9 cellular contexts compared by ENCODE assay signal in the genomic region with DNA sequence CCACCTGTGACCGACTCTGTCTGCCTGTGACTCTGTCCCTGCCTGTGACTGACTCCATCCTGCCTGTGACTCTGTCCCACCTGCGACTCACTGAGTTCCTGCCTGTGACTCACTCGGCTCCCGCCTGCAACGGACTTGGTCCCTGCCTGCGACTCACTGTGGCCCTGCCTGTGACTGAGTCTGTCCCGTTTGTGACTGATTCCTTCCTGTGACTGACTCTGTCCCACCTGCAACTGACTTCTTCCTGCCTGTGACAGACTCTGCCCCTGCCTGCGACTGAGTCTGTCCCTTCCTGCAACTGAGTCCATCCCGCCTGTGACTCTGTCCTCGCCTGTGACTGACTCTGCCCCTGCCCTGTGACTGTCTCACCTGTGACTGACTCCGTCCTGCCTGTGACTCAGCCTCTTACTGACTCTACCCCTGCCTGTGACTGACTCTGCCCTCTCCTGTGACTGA. TPM values are rescaled to one million over a fixed set of nuclear protein-coding genes. Genes with fewer than 3 reads are reported as not detected.
DNase-seq lines count a peak whose midpoint lies in the region; TF ChIP-seq lines count a peak whose summit lies in the region.
"Had no signal": no experiment of that assay in that cellular context is flagged by ENCODE, and none has a peak within 500 bp of the region (broad histone marks: within the 10 kb centered on the region; RNA-seq: fewer than 3 reads in every experiment).

No MANE protein-coding gene starts in this region.

- peak in 1 of 5 donors; percentile 53 for DNase-seq in CD4-positive, alpha-beta memory T cell
- DNase-seq in T1000 (lab: John Stamatoyannopoulos, UW) (peak; percentile 29), colonic mucosa (peak; percentile 32), NCI-H1694 treated with DMSO at 0.1 percent for 48 hours (lab: John Stamatoyannopoulos, UW) (no peak), lower leg skin (ENCODE audit: low spot score in 2 of 2) (no peak), NCI-H226 (no peak), SIG-M5 treated with dmso at 0.1 percent for 504 hours (lab: John Stamatoyannopoulos, UW; ENCODE audit: unreplicated experiment) (no peak)
- DNase-seq in stimulated activated CD4-positive, alpha-beta T cell treated with anti-CD3 and anti-CD28 coated beads, Interleukin-15, amount 100 ng/mL, for 24 hours: peak; percentile 82
- DNase-seq: amygdala had no signal

- TF ChIP-seq CTCF in colonic mucosa (IDR thresholded peaks at IDR 0.05) (no peak), lower leg skin (IDR thresholded peaks at IDR 0.05) (no peak)

- no peak overlapping the region for H3K27ac ChIP-seq in CD4-positive, alpha-beta memory T cell (ENCODE audit: low read depth, low read length)
- no peak overlapping the region for H3K27ac ChIP-seq in colonic mucosa

- CTCF ChIA-PET in CD4-positive, alpha-beta memory T cell (lab: Charles Lee; ENCODE audit: partially characterized antibody): no interaction called here

- H3K4me1 ChIP-seq in CD4-positive, alpha-beta memory T cell (ENCODE audit: insufficient read depth, low read length): peaks cover 4% of the 10 kb centered on the region
- H3K4me1 ChIP-seq in colonic mucosa: no peaks in the 10 kb centered on the region

- H3K27me3 ChIP-seq in CD4-positive, alpha-beta memory T cell (ENCODE audit: insufficient read depth, low read length): no peaks in the 10 kb centered on the region
- H3K27me3 ChIP-seq in colonic mucosa: no peaks in the 10 kb centered on the region

- H3K9ac ChIP-seq in colonic mucosa (ENCODE audit: low read depth in 2 of 2, low read length in 2 of 2): no peak overlapping the region

- H3K27me3 Mint-ChIP-seq in CD4-positive, alpha-beta memory T cell: no peaks in the 10 kb centered on the region

- intact Hi-C loops in CD4-positive, alpha-beta memory T cell (cut with micrococcal nuclease): no loop called here
- intact Hi-C loops in colonic mucosa (cut with DNase I): no loop called here
- intact Hi-C loops in lower leg skin (cut with DNase I; ENCODE audit: low total_unique reads): loop anchor here (10.0 kb wide), 1 partner anchor 203 kb away; no protein-coding TSS in a partner anchor

- H3K4me1 Mint-ChIP-seq in CD4-positive, alpha-beta memory T cell: peaks cover 10 to 29% (median 16%) of the 10 kb centered on the region in 4 donors

- H3K4me3 Mint-ChIP-seq in CD4-positive, alpha-beta memory T cell: peak overlapping the region in 1 of 8 donors; percentile 46

- 76 to 80% methylated on average over 11 of the region's 11 CpGs for WGBS in lower leg skin, 2 donors

- no peak for TF ChIP-seq POLR2A in lower leg skin (IDR thresholded peaks at IDR 0.05)

- peak overlapping the region in 6 of 7 donors; percentile 48 to 86 (median 80) for H3K27ac Mint-ChIP-seq in CD4-positive, alpha-beta memory T cell

- POLR2A ChIA-PET in CD4-positive, alpha-beta memory T cell (lab: Charles Lee; ENCODE audit: partially characterized antibody): interaction anchor here (1.4 kb wide), 1 partner anchor 8 kb away, joined by 6 read pairs; no protein-coding TSS in a partner anchor

- H3K9me3 ChIP-seq in CD4-positive, alpha-beta memory T cell (ENCODE audit: control insufficient read depth in 1 of 2, low read length in 2 of 2): no peaks in the 10 kb centered on the region
- H3K9me3 ChIP-seq in colonic mucosa: no peaks in the 10 kb centered on the region

- H3K4me3 ChIP-seq in CD4-positive, alpha-beta memory T cell (ENCODE audit: low read length in 2 of 2): no peak overlapping the region
- H3K4me3 ChIP-seq in colonic mucosa (no peak overlapping the region), lower leg skin (ENCODE audit: low read depth, poor library complexity, severe bottlenecking) (no peak overlapping the region)

- H3K36me3 Mint-ChIP-seq in CD4-positive, alpha-beta memory T cell: peaks cover 38 to 55% of the 10 kb centered on the region in 2 donors

- H3K9me3 Mint-ChIP-seq in CD4-positive, alpha-beta memory T cell: no peaks in the 10 kb centered on the region

- H3K36me3 ChIP-seq in CD4-positive, alpha-beta memory T cell (ENCODE audit: insufficient read depth, low read length): peaks cover 66% of the 10 kb centered on the region
- peaks cover 17% of the 10 kb centered on the region for H3K36me3 ChIP-seq in colonic mucosa

RNA-seq across cellular contexts. Expression of gene UVSSA, which starts 9.6 kb away (rescaled TPM):
- total RNA-seq in CD4-positive, alpha-beta memory T cell: 10 to 100 TPM; 44.4 to 44.6 TPM
- 1 to 10 TPM; 2.4 to 6.8 TPM for polyA plus RNA-seq in CD4-positive, alpha-beta memory T cell
- total RNA-seq in colonic mucosa (10 to 100 TPM; 16.7 to 55.7 TPM), lower leg skin (10 to 100 TPM; 18.2 to 57.4 (median 25.7) TPM)

RNA-seq across cellular contexts. Expression of gene MAEA, which starts 47.7 kb away (rescaled TPM):
- 100 to 1,000 TPM; 101 to 106 TPM for total RNA-seq in CD4-positive, alpha-beta memory T cell
- 10 to 100 TPM; 54.1 to 70.9 TPM for polyA plus RNA-seq in CD4-positive, alpha-beta memory T cell
- total RNA-seq in colonic mucosa (100 to 1,000 TPM in 1 of 2 donors, 10 to 100 TPM in 1; 65.8 to 124 TPM), lower leg skin (100 to 1,000 TPM in 1 of 4 donors, 10 to 100 TPM in 3; 79.6 to 124 (median 89.4) TPM)

Comparison
In these comparisons a context has a peak if more than half of its experiments do, and no peak if none do; other contexts are left out.
1. DNase-seq: peak in T1000 (single experiment), colonic mucosa (single experiment) and stimulated activated CD4-positive, alpha-beta T cell treated with anti-CD3 and anti-CD28 coated beads, Interleukin-15, amount 100 ng/mL, for 24 hours (single experiment); none in NCI-H1694 treated with DMSO at 0.1 percent for 48 hours (single experiment), lower leg skin (0 of 2), NCI-H226 (single experiment) and SIG-M5 treated with dmso at 0.1 percent for 504 hours (single experiment).